ENCODE assay signal across 8 cellular contexts in the genomic region with DNA sequence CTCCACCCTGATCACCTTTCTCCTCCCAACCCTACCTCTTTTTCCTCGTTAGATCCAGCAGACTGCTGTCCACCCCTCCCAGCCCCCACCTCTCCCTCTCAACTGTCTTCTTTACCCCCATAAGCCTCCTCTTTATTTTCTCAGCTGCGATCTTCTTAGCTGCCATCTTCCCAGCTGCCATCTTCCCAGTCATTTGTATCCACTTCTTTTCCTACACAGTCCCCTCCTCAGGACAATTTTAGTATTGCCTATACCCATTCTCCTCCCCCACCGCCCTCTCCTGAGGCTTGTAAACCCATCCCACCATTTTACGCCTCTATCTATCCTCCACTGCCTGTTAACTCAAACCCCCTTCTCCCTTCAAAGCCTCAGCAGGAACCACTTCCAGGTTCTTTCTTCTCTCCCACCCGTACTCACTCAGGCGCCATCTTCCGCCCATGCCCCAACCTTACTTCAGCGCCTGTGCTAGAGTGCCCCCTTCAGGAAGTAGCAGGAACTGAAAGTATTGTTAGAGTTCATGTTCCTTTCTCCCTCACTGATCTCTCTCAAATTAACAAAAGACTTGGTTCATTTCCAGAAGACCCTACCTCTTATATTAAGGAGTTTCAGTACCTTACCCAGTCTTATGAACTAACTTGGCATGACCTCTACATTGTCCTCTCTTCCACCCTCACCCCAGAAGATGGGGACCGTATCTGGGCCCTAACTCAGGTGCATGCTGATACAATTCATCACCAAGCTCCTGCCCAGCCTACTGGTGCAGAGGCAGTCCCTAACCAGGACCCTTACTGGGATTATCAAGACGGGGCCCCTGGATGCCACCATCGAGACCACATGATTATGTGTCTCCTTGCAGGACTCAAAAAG.
DNase-seq lines count a peak whose midpoint lies in the region; ATAC-seq and TF ChIP-seq lines count a peak whose summit lies in the region.

No MANE protein-coding gene starts in this region.

- no peaks in the 10 kb centered on the region for H3K36me3 Mint-ChIP-seq in activated T-cell treated with anti-CD3 and anti-CD28 coated beads, Interleukin-2, amount 50 U/mL, for 4 hours (ENCODE audit: insufficient read depth)

- peak; percentile 31 for DNase-seq in activated T-cell treated with anti-CD3 and anti-CD28 coated beads, Interleukin-2, amount 50 U/mL, for 48 hours
- no peak for DNase-seq in activated T-cell treated with anti-CD3 and anti-CD28 coated beads, Interleukin-2, amount 50 U/mL, for 4 hours
- peak; percentile 65 for DNase-seq in NAMALWA (ENCODE audit: low spot score)
- peak; percentile 44 for DNase-seq in choroid plexus epithelial cell (ENCODE audit: low read depth)
- peak; percentile 8 to 15 for DNase-seq in stimulated activated CD4-positive, alpha-beta T cell treated with anti-CD3 and anti-CD28 coated beads, Interleukin-4, amount 100 ng/mL, for 48 hours (ENCODE audit: low read depth in 2 of 2)
- DNase-seq in adrenal gland = no peak
- no peak for DNase-seq in activated CD8-positive, alpha-beta memory T cell treated with anti-CD3 and anti-CD28 coated beads, Interleukin-2, amount 50 U/mL, for 4 hours

- no peaks in the 10 kb centered on the region for H3K4me1 ChIP-seq in adrenal gland (replicated peaks in 1 of 2)

- no peaks in the 10 kb centered on the region for H3K36me3 ChIP-seq in adrenal gland (replicated peaks in 1 of 2)

- no peak for TF ChIP-seq POLR2A in adrenal gland (IDR thresholded peaks at IDR 0.05)

- H3K27me3 ChIP-seq in adrenal gland = no peaks in the 10 kb centered on the region

- no peaks in the 10 kb centered on the region for H3K4me1 Mint-ChIP-seq in activated T-cell treated with anti-CD3 and anti-CD28 coated beads, Interleukin-2, amount 50 U/mL, for 4 hours (ENCODE audit: low read depth)

- no peak overlapping the region for H3K27ac ChIP-seq in adrenal gland

- H3K4me3 Mint-ChIP-seq in activated T-cell treated with anti-CD3 and anti-CD28 coated beads, Interleukin-2, amount 50 U/mL, for 4 hours = no peak overlapping the region

- no peak for ATAC-seq in activated T-cell treated with anti-CD3 and anti-CD28 coated beads, Interleukin-2, amount 50 U/mL, for 4 hours
- ATAC-seq in GM21786 (IDR thresholded peaks at IDR 0.05; ENCODE audit: unreplicated experiment) = no peak

- intact Hi-C loops in adrenal gland (cut with DNase I) = no loop called here

- 70 to 73% (median 71%) methylated on average over 10 to 11 of the region's 11 CpGs for WGBS in adrenal gland, 4 donors

- TF ChIP-seq CTCF in choroid plexus epithelial cell (conservative IDR thresholded peaks at IDR 0.05; ENCODE audit: low read depth, low read length) (peak; percentile 69), adrenal gland (IDR thresholded peaks at IDR 0.05) (peak in 3 of 6 experiments; percentile 17 to 34 (median 20))

- no peaks in the 10 kb centered on the region for H3K27me3 Mint-ChIP-seq in activated T-cell treated with anti-CD3 and anti-CD28 coated beads, Interleukin-2, amount 50 U/mL, for 4 hours (ENCODE audit: low read depth)

- no peaks in the 10 kb centered on the region for H3K9me3 ChIP-seq in adrenal gland (replicated peaks in 1 of 3)

- peaks cover 15% of the 10 kb centered on the region for H3K9me3 Mint-ChIP-seq in activated T-cell treated with anti-CD3 and anti-CD28 coated beads, Interleukin-2, amount 50 U/mL, for 4 hours

- H3K4me3 ChIP-seq in choroid plexus epithelial cell (ENCODE audit: low read depth, low read length) (no peak overlapping the region), adrenal gland (no peak overlapping the region)

Comparison
In these comparisons a context has a peak if more than half of its experiments do, and no peak if none do; other contexts are left out.
1. DNase-seq: peak in activated T-cell treated with anti-CD3 and anti-CD28 coated beads, Interleukin-2, amount 50 U/mL, for 48 hours (2 of 2), NAMALWA (single experiment), choroid plexus epithelial cell (single experiment) and stimulated activated CD4-positive, alpha-beta T cell treated with anti-CD3 and anti-CD28 coated beads, Interleukin-4, amount 100 ng/mL, for 48 hours (2 of 2); none in activated T-cell treated with anti-CD3 and anti-CD28 coated beads, Interleukin-2, amount 50 U/mL, for 4 hours (single experiment), adrenal gland (0 of 7) and activated CD8-positive, alpha-beta memory T cell treated with anti-CD3 and anti-CD28 coated beads, Interleukin-2, amount 50 U/mL, for 4 hours (single experiment).